Comparison of ENCODE assay signal across 1 cellular context in genomic region chr3:188772886-188773285, GRCh38.
TF ChIP-seq lines count a peak whose summit lies in the region.

No MANE protein-coding gene starts in this region.

TF ChIP-seq in HepG2, 621 proteins besides CTCF, POLR2A, EP300 and RAD21 (continued from another document):
- TF ChIP-seq FOSL2 (CRISPR knock-in tag; IDR thresholded peaks at IDR 0.05) (peak; percentile 81), ZNF549 (CRISPR knock-in tag; IDR thresholded peaks at IDR 0.05) (no peak), NFATC3 (CRISPR knock-in tag; IDR thresholded peaks at IDR 0.05) (no peak), JDP2 (CRISPR knock-in tag; IDR thresholded peaks at IDR 0.05; ENCODE audit: borderline replicate concordance) (no peak), ZNF615 (CRISPR knock-in tag; IDR thresholded peaks at IDR 0.05; ENCODE audit: borderline replicate concordance) (no peak), ZMAT3 (CRISPR knock-in tag; conservative IDR thresholded peaks at IDR 0.05) (no peak), SNAPC5 (CRISPR knock-in tag; IDR thresholded peaks at IDR 0.05; ENCODE audit: borderline replicate concordance) (no peak), KMT2B (CRISPR knock-in tag; IDR thresholded peaks at IDR 0.05) (no peak), RORA (CRISPR knock-in tag; IDR thresholded peaks at IDR 0.05) (no peak), MAFF (IDR thresholded peaks at IDR 0.05; ENCODE audit: low read depth, low read length) (no peak), IKZF1 (IDR thresholded peaks at IDR 0.05) (no peak), FOSL1 (CRISPR knock-in tag; IDR thresholded peaks at IDR 0.05; ENCODE audit: borderline replicate concordance) (peak; percentile 44; the same call in 1 of the 2 replicates), HOXA3 (CRISPR knock-in tag; IDR thresholded peaks at IDR 0.05) (no peak), PHF21A (CRISPR knock-in tag; IDR thresholded peaks at IDR 0.05) (no peak), ATF7-NPFF (CRISPR knock-in tag; IDR thresholded peaks at IDR 0.05; ENCODE audit: low read depth) (no peak), ZNF614 (CRISPR knock-in tag; IDR thresholded peaks at IDR 0.05; ENCODE audit: borderline replicate concordance) (no peak), SSRP1 (CRISPR knock-in tag; IDR thresholded peaks at IDR 0.05) (no peak), ZNF816 (CRISPR knock-in tag; IDR thresholded peaks at IDR 0.05; ENCODE audit: borderline replicate concordance) (no peak), HNRNPH1 (optimal IDR thresholded peaks at IDR 0.05; ENCODE audit: low read depth, low read length) (no peak), BRCA1 (CRISPR knock-in tag; IDR thresholded peaks at IDR 0.05) (no peak), ZNF44 (CRISPR knock-in tag; IDR thresholded peaks at IDR 0.05) (no peak), HNRNPK (IDR thresholded peaks at IDR 0.05; ENCODE audit: low read depth, low read length, poor library complexity, severe bottlenecking) (no peak), PITX1 (CRISPR knock-in tag; IDR thresholded peaks at IDR 0.05) (no peak), PCBP1 (IDR thresholded peaks at IDR 0.05; ENCODE audit: borderline replicate concordance, low read depth, low read length) (no peak), NR0B2 (CRISPR knock-in tag; IDR thresholded peaks at IDR 0.05) (no peak), MEF2D (CRISPR knock-in tag; IDR thresholded peaks at IDR 0.05) (no peak), ZNF207 (IDR thresholded peaks at IDR 0.05; ENCODE audit: borderline replicate concordance) (no peak), ZFP1 (CRISPR knock-in tag; IDR thresholded peaks at IDR 0.05) (no peak), IRF2 (CRISPR knock-in tag; IDR thresholded peaks at IDR 0.05) (no peak), ZNF788 (CRISPR knock-in tag; IDR thresholded peaks at IDR 0.05; ENCODE audit: borderline replicate concordance) (no peak), FOXA1 (IDR thresholded peaks at IDR 0.05) (no peak), FOXA1 (CRISPR knock-in tag; IDR thresholded peaks at IDR 0.05) (peak; percentile 44; the same call in 1 of the 2 replicates), HDAC2 (CRISPR knock-in tag; IDR thresholded peaks at IDR 0.05) (no peak), ZNF703 (CRISPR knock-in tag; IDR thresholded peaks at IDR 0.05; ENCODE audit: borderline replicate concordance) (no peak)
- TF ChIP-seq, protein P1, sequence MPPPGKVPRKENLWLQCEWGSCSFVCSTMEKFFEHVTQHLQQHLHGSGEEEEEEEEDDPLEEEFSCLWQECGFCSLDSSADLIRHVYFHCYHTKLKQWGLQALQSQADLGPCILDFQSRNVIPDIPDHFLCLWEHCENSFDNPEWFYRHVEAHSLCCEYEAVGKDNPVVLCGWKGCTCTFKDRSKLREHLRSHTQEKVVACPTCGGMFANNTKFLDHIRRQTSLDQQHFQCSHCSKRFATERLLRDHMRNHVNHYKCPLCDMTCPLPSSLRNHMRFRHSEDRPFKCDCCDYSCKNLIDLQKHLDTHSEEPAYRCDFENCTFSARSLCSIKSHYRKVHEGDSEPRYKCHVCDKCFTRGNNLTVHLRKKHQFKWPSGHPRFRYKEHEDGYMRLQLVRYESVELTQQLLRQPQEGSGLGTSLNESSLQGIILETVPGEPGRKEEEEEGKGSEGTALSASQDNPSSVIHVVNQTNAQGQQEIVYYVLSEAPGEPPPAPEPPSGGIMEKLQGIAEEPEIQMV (CRISPR knock-in tag; IDR thresholded peaks at IDR 0.05; ENCODE audit: low read depth): no peak
- TF ChIP-seq, protein P2, sequence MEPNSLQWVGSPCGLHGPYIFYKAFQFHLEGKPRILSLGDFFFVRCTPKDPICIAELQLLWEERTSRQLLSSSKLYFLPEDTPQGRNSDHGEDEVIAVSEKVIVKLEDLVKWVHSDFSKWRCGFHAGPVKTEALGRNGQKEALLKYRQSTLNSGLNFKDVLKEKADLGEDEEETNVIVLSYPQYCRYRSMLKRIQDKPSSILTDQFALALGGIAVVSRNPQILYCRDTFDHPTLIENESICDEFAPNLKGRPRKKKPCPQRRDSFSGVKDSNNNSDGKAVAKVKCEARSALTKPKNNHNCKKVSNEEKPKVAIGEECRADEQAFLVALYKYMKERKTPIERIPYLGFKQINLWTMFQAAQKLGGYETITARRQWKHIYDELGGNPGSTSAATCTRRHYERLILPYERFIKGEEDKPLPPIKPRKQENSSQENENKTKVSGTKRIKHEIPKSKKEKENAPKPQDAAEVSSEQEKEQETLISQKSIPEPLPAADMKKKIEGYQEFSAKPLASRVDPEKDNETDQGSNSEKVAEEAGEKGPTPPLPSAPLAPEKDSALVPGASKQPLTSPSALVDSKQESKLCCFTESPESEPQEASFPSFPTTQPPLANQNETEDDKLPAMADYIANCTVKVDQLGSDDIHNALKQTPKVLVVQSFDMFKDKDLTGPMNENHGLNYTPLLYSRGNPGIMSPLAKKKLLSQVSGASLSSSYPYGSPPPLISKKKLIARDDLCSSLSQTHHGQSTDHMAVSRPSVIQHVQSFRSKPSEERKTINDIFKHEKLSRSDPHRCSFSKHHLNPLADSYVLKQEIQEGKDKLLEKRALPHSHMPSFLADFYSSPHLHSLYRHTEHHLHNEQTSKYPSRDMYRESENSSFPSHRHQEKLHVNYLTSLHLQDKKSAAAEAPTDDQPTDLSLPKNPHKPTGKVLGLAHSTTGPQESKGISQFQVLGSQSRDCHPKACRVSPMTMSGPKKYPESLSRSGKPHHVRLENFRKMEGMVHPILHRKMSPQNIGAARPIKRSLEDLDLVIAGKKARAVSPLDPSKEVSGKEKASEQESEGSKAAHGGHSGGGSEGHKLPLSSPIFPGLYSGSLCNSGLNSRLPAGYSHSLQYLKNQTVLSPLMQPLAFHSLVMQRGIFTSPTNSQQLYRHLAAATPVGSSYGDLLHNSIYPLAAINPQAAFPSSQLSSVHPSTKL (CRISPR knock-in tag; IDR thresholded peaks at IDR 0.05): peak; percentile 69
